Comparison of ENCODE assay signal across 5 cellular contexts in the genomic region with DNA sequence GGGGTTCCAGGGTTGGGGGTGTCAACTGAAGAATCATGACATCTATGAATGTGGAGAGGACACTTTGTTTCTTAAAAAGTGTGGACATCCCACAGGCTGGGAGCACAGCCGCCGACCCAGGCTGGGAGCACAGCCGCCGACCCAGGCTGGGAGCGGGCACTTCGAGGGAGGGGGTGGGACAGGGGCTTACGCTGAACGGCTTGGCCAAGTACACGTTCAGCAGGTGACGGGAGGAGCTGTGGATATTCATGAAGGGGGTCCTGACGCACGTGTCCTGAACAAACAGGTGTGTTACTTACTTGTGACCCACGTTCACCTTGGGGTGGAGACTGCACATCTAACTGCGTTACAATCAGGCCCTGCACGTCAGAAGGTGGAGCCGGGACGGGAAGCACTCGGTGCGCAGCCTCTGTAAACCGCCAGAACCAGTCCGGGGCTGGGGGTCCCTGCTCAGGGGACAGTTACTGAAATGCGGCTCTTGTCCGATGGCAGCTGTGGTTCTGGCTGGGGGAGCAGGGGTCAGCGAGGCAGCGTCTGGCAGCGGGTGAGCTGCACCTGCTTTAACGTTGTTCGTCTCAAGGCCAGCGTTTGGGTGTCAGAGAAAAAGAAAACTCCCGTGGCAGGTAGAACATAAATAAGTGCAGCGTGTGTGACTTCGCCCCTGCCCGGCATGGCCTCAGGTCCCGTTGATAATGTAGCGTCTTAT. TPM values are rescaled to one million over a fixed set of nuclear protein-coding genes. Genes with fewer than 3 reads are reported as not detected.
"Had no signal": no experiment of that assay in that cellular context is flagged by ENCODE, and none has a peak within 500 bp of the region (broad histone marks: within the 10 kb centered on the region; RNA-seq: fewer than 3 reads in every experiment).

No MANE protein-coding gene starts in this region.

RNA-seq across cellular contexts. Expression of gene NEU4, which starts 8.6 kb away (rescaled TPM):
- total RNA-seq: M059J, PC-3 had no signal

RNA-seq across cellular contexts. Expression of gene GAL3ST2, which starts 23.7 kb away (rescaled TPM):
- total RNA-seq: aorta, M059J, PC-3 had no signal
- polyA plus RNA-seq: aorta, cardiac muscle cell, K562 had no signal

RNA-seq across cellular contexts. Expression of gene PDCD1, which starts 58.3 kb away (rescaled TPM):
- total RNA-seq: cardiac muscle cell, M059J, PC-3 had no signal
- polyA plus RNA-seq: aorta, cardiac muscle cell had no signal
